1 cellular context compared by ENCODE assay signal in the genomic region with DNA sequence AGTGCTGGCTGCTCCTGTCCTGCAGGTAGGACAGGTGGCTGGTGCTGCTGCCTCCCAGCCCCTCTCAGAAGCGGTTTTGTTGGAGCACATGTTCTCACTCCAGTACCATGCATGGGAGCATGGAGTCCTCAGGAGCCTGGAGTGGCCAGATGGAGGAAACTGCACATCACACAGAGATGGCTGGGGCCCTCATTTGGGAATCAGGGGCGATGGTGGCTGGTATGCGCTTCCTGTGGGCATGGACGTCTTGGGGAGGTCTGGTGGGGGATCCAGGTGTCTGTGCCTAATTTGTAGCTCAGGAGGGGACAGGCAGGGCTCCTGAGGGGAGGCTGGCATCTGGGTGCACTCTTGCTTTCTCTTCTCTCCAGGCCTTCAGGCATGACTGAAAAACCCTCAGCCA.
TF ChIP-seq lines count a peak whose summit lies in the region.

No MANE protein-coding gene starts in this region.

TF ChIP-seq in IMR-90, 13 proteins besides CTCF, POLR2A, EP300 and RAD21 (continued from another document):
- TF ChIP-seq ELK1 (IDR thresholded peaks at IDR 0.05; ENCODE audit: borderline replicate concordance, low read depth, low read length): no peak
- TF ChIP-seq, protein P1, sequence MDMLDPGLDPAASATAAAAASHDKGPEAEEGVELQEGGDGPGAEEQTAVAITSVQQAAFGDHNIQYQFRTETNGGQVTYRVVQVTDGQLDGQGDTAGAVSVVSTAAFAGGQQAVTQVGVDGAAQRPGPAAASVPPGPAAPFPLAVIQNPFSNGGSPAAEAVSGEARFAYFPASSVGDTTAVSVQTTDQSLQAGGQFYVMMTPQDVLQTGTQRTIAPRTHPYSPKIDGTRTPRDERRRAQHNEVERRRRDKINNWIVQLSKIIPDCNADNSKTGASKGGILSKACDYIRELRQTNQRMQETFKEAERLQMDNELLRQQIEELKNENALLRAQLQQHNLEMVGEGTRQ (IDR thresholded peaks at IDR 0.05; ENCODE audit: low read depth, low read length): no peak
- no peak for TF ChIP-seq RCOR1 (IDR thresholded peaks at IDR 0.05; ENCODE audit: insufficient replicate concordance, low read length)
- TF ChIP-seq NFE2L2 (IDR thresholded peaks at IDR 0.05; ENCODE audit: low read depth, low read length): no peak
TF ChIP-seq in IMR-90: peak in this region for 0.
